Comparison of ENCODE assay signal across 12 cellular contexts in the genomic region with DNA sequence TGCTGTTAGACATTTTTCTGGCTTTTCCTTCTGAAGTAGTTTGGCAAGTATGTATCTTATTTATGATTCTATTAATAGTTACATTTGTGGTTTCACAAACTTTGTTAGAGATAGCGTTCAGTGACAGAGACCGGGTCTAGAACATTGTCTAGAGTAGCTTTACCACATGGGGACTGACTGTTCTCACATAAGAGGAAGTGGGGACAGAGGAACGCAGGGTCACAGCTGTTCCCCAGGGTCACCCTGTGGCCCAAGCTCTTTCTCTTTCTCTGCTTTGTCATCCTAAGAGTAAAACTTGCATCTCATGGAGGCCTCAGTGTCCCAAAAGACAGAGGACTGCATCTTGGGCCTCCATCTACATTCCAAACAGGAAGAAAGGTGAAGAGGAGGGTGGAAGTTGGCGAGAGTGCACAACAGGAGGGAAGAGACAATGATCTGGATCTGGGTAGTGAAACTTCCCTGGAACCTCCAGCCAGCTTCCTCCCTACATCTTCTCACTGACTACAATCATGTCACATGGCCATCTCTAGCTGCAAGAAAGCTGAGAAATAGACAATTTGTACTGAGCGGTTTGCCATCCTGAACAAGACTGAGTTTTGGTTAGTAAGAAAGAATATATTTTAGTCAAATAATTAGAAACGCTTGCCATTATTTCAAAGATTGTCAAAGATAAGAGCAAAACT.
DNase-seq lines count a peak whose midpoint lies in the region; ATAC-seq and TF ChIP-seq lines count a peak whose summit lies in the region.
"Had no signal": no experiment of that assay in that cellular context is flagged by ENCODE, and none has a peak within 500 bp of the region (broad histone marks: within the 10 kb centered on the region; RNA-seq: fewer than 3 reads in every experiment).

No MANE protein-coding gene starts in this region.

- H3K27ac Mint-ChIP-seq in neural progenitor cell = no peak overlapping the region
- H3K27ac Mint-ChIP-seq: activated T-cell treated with anti-CD3 and anti-CD28 coated beads, Interleukin-2, amount 50 U/mL, for 24 hours; nephron progenitor cell had no signal

- H3K27me3 ChIP-seq in neural progenitor cell = no peaks in the 10 kb centered on the region
- no peaks in the 10 kb centered on the region for H3K27me3 ChIP-seq in osteoblast (ENCODE audit: insufficient read depth, low read length)
- H3K27me3 ChIP-seq: hepatocyte had no signal

- H3K4me3 Mint-ChIP-seq in neural progenitor cell = no peak overlapping the region
- H3K4me3 Mint-ChIP-seq: activated T-cell treated with anti-CD3 and anti-CD28 coated beads, Interleukin-2, amount 50 U/mL, for 24 hours; nephron progenitor cell had no signal

- H4K20me1 ChIP-seq in neural progenitor cell (ENCODE audit: low read depth) = no peaks in the 10 kb centered on the region
- no peaks in the 10 kb centered on the region for H4K20me1 ChIP-seq in osteoblast (ENCODE audit: insufficient read depth, low read length)

- H2AFZ ChIP-seq in neural progenitor cell (replicated peaks) (peak overlapping the region; percentile 81), osteoblast (ENCODE audit: low read length) (no peak overlapping the region)
- H2AFZ ChIP-seq: hepatocyte had no signal

- H3K4me1 ChIP-seq in neural progenitor cell (no peaks in the 10 kb centered on the region), osteoblast (ENCODE audit: insufficient read depth, low read length) (no peaks in the 10 kb centered on the region)

- no peak overlapping the region for H3K9ac ChIP-seq in neural progenitor cell

- no peaks in the 10 kb centered on the region for H3K4me1 Mint-ChIP-seq in neural progenitor cell
- H3K4me1 Mint-ChIP-seq: nephron progenitor cell had no signal

- H3K27me3 Mint-ChIP-seq in neural progenitor cell (ENCODE audit: insufficient read depth, low read depth) = no peaks in the 10 kb centered on the region
- H3K27me3 Mint-ChIP-seq: activated T-cell treated with anti-CD3 and anti-CD28 coated beads, Interleukin-2, amount 50 U/mL, for 24 hours had no signal

- H3K36me3 ChIP-seq in neural progenitor cell (no peaks in the 10 kb centered on the region), osteoblast (ENCODE audit: insufficient read depth, low read length) (no peaks in the 10 kb centered on the region)

- peaks cover 6% of the 10 kb centered on the region for H3K9me3 Mint-ChIP-seq in neural progenitor cell

- H3K79me2 ChIP-seq in neural progenitor cell (ENCODE audit: low read depth) = no peaks in the 10 kb centered on the region
- H3K79me2 ChIP-seq in osteoblast (ENCODE audit: insufficient read depth, low read length) = no peaks in the 10 kb centered on the region
- H3K79me2 ChIP-seq: hepatocyte had no signal

- ATAC-seq in GM19023 (IDR thresholded peaks at IDR 0.05; ENCODE audit: unreplicated experiment) (peak; percentile 98), HG02588 (IDR thresholded peaks at IDR 0.05; ENCODE audit: unreplicated experiment) (peak; percentile 98), HG03558 (IDR thresholded peaks at IDR 0.05; ENCODE audit: extremely low read depth, unreplicated experiment) (peak; percentile 99)

- no peak overlapping the region for H3K4me2 ChIP-seq in neural progenitor cell
- no peak overlapping the region for H3K4me2 ChIP-seq in osteoblast (ENCODE audit: insufficient read depth, low read length)
- H3K4me2 ChIP-seq: hepatocyte had no signal

- no peak for DNase-seq in neural progenitor cell (ENCODE audit: low spot score)
- DNase-seq in NCI-H510A (lab: John Stamatoyannopoulos, UW) = no peak
- DNase-seq in NOMO-1 treated with DMSO at 0.1 percent for 48 hours (lab: John Stamatoyannopoulos, UW; ENCODE audit: unreplicated experiment) = no peak
- no peak for DNase-seq in osteoblast (ENCODE audit: insufficient read length, low spot score, missing footprints)
- DNase-seq: activated T-cell treated with anti-CD3 and anti-CD28 coated beads, Interleukin-2, amount 50 U/mL, for 24 hours; DMS53; NCI-H2081; nephron progenitor cell had no signal

- H3K9me3 ChIP-seq in neural progenitor cell (ENCODE audit: low read depth) (no peaks in the 10 kb centered on the region), osteoblast (ENCODE audit: low read depth, low read length) (no peaks in the 10 kb centered on the region)

- H3K27ac ChIP-seq in neural progenitor cell = no peak overlapping the region
- no peak overlapping the region for H3K27ac ChIP-seq in osteoblast (ENCODE audit: low read depth, low read length)
- H3K27ac ChIP-seq: hepatocyte had no signal

- H3K36me3 Mint-ChIP-seq in neural progenitor cell = no peaks in the 10 kb centered on the region

- no peak overlapping the region for H3K4me3 ChIP-seq in neural progenitor cell
- no peak overlapping the region for H3K4me3 ChIP-seq in osteoblast (ENCODE audit: insufficient read depth, low read length)
- H3K4me3 ChIP-seq: hepatocyte had no signal

- no peaks in the 10 kb centered on the region for H3F3A ChIP-seq in neural progenitor cell (ENCODE audit: low read depth)

- no peak for TF ChIP-seq CTCF in neural progenitor cell (IDR thresholded peaks at IDR 0.05)
- TF ChIP-seq CTCF in osteoblast (IDR thresholded peaks at IDR 0.05; ENCODE audit: extremely low read depth, low read depth, low read length) = no peak
